Comparison of ENCODE assay signal across 1 cellular context in genomic region chr6:137188855-137189254, GRCh38.
A peak's percentile ranks its signal among the peaks of the same experiment; 100 is the strongest.
TF ChIP-seq lines count a peak whose summit lies in the region.

No MANE protein-coding gene starts in this region.

TF ChIP-seq in HepG2, 621 proteins besides CTCF, POLR2A, EP300 and RAD21:
- TF ChIP-seq CEBPZ (IDR thresholded peaks at IDR 0.05; ENCODE audit: low read length): peak; percentile 53; the same call in 1 of the 2 replicates
- peak; percentile 93 for TF ChIP-seq ZFP36 (IDR thresholded peaks at IDR 0.05; ENCODE audit: borderline replicate concordance, low read depth, low read length, partially characterized antibody)
- no peak for TF ChIP-seq ZNF768 (CRISPR knock-in tag; IDR thresholded peaks at IDR 0.05)
- TF ChIP-seq TBX3 (IDR thresholded peaks at IDR 0.05; ENCODE audit: borderline replicate concordance): no peak
- TF ChIP-seq ZNF724P (CRISPR knock-in tag; IDR thresholded peaks at IDR 0.05; ENCODE audit: borderline replicate concordance): peak; percentile 87
- no peak for TF ChIP-seq PBX3 (CRISPR knock-in tag; IDR thresholded peaks at IDR 0.05; ENCODE audit: borderline replicate concordance)
- TF ChIP-seq ZNF780A (CRISPR knock-in tag; IDR thresholded peaks at IDR 0.05): no peak
- no peak for TF ChIP-seq KDM6A (CRISPR knock-in tag; IDR thresholded peaks at IDR 0.05; ENCODE audit: low read depth)
- TF ChIP-seq GMEB2 (CRISPR knock-in tag; IDR thresholded peaks at IDR 0.05; ENCODE audit: low read depth): no peak
